In genomic region chr10:70145166-70145665, GRCh38 we compare ENCODE assay signal across 8 cellular contexts. TPM values are rescaled to one million over a fixed set of nuclear protein-coding genes. Genes with fewer than 3 reads are reported as not detected.
DNase-seq lines count a peak whose midpoint lies in the region; ATAC-seq, FAIRE-seq and TF ChIP-seq lines count a peak whose summit lies in the region.

No MANE protein-coding gene starts in this region.

- intact Hi-C loops in HepG2 (cut with micrococcal nuclease; ENCODE audit: unreplicated experiment): loop anchor here (1.0 kb wide), 1 partner anchor 29 kb away; no protein-coding TSS in a partner anchor

- H3K27ac ChIP-seq in HepG2 (ENCODE audit: extremely low read length, insufficient read depth, low read length) (peak overlapping the region; percentile 81), tibial nerve (peak overlapping the region; percentile 70 to 97 (median 90))

- DNase-seq in activated CD8-positive, alpha-beta memory T cell treated with anti-CD3 and anti-CD28 coated beads, Interleukin-2, amount 10 ng/mL, durations not matched to agents 7 days and 5 days: peak; percentile 53
- DNase-seq in activated CD8-positive, alpha-beta memory T cell treated with anti-CD3 and anti-CD28 coated beads, Interleukin-2, amount 50 U/mL, for 48 hours: no peak
- DNase-seq in adipocyte (ENCODE audit: low read depth): peak; percentile 22
- DNase-seq in HepG2 (ENCODE audit: low spot score): no peak
- DNase-seq in tibial nerve (ENCODE audit: low spot score in 2 of 2): no peak
- no peak for DNase-seq in RPMI8226
- DNase-seq in HEK293T (ENCODE audit: extremely low spot score): no peak

- H3K4me3 ChIP-seq in adipocyte (ENCODE audit: low read length): peak overlapping the region; percentile 84
- peak overlapping the region; percentile 66 to 92 (median 77) for H3K4me3 ChIP-seq in HepG2 (replicated peaks in 1 of 3; ENCODE audit: insufficient read depth in 1 of 3, low read depth in 2 of 3, low read length in 3 of 3)
- H3K4me3 ChIP-seq in tibial nerve: peak overlapping the region; percentile 54 to 95 (median 89)

- H3K79me2 ChIP-seq in HepG2 (ENCODE audit: insufficient read depth, low read length): peaks cover 10% of the 10 kb centered on the region

- CTCF ChIA-PET in activated CD8-positive, alpha-beta memory T cell treated with anti-CD3 and anti-CD28 coated beads, Interleukin-2, amount 10 ng/mL, durations not matched to agents 7 days and 5 days (lab: Charles Lee): interaction anchor here (0.7 to 4.7 kb wide), 25 partner anchors 8 to 236 kb away, joined by 3 to 69 read pairs (median 7); partner anchors contain the start of gene SAR1A
- CTCF ChIA-PET in HepG2 (lab: Yijun Ruan, JAX; ENCODE audit: low intra/inter-chr PET ratio, low total read pairs) (interaction anchor here (1.9 kb wide), 1 partner anchor 30 kb away, joined by 18 read pairs; no protein-coding TSS in a partner anchor), HEK293T (lab: Yijun Ruan, JAX) (interaction anchor here (0.9 to 2.2 kb wide), 5 partner anchors 9 to 64 kb away, joined by 4 to 24 read pairs (median 6); no protein-coding TSS in a partner anchor)

- no peak for TF ChIP-seq RAD21 in HepG2 (CRISPR knock-in tag; IDR thresholded peaks at IDR 0.05)

- no TSS peak for BruUV-seq in HepG2 (replicated peaks; lab: Mats Ljungman, UMichigan)

- no peak for ATAC-seq in activated CD8-positive, alpha-beta memory T cell treated with anti-CD3 and anti-CD28 coated beads, Interleukin-2, amount 10 ng/mL, durations not matched to agents 7 days and 5 days
- ATAC-seq in HG03139 (IDR thresholded peaks at IDR 0.05; ENCODE audit: unreplicated experiment): peak; percentile 4
- ATAC-seq in HepG2: peak; percentile 9

- H3K27me3 Mint-ChIP-seq in activated CD8-positive, alpha-beta memory T cell treated with anti-CD3 and anti-CD28 coated beads, Interleukin-2, amount 10 ng/mL, durations not matched to agents 7 days and 5 days: no peaks in the 10 kb centered on the region

- peak overlapping the region; percentile 87 for H3K4me3 Mint-ChIP-seq in activated CD8-positive, alpha-beta memory T cell treated with anti-CD3 and anti-CD28 coated beads, Interleukin-2, amount 10 ng/mL, durations not matched to agents 7 days and 5 days

- H4K20me1 ChIP-seq in HepG2 (ENCODE audit: insufficient read depth, low read length): no peaks in the 10 kb centered on the region

- peaks cover 32% of the 10 kb centered on the region for H3K4me1 Mint-ChIP-seq in activated CD8-positive, alpha-beta memory T cell treated with anti-CD3 and anti-CD28 coated beads, Interleukin-2, amount 10 ng/mL, durations not matched to agents 7 days and 5 days

- in situ Hi-C loops in HepG2 (cut with HindIII; ENCODE audit: extremely low pct_ligation_motif_present, low pct_unique_long_range_greater_than_20kb): no loop called here

- no peak for TF ChIP-seq POLR2A in HepG2 (IDR thresholded peaks at IDR 0.05; ENCODE audit: insufficient read depth in 1 of 2, low read depth in 2 of 2, low read length in 2 of 2)
- TF ChIP-seq POLR2A in tibial nerve (IDR thresholded peaks at IDR 0.05): no peak

- WGBS in HepG2 (ENCODE audit: low lambda C conversion rate): 100% methylated on average over 1 of the region's 28 CpGs
- WGBS in tibial nerve, 2 donors: 12 to 16% methylated on average over 19 to 21 of the region's 28 CpGs

- TF ChIP-seq CTCF in HepG2 (CRISPR knock-in tag; IDR thresholded peaks at IDR 0.05) (no peak), tibial nerve (IDR thresholded peaks at IDR 0.05) (no peak)

- TF ChIP-seq EP300 in HepG2 (IDR thresholded peaks at IDR 0.05; ENCODE audit: low read depth in 2 of 2, low read length in 2 of 2): no peak
- no peak for TF ChIP-seq EP300 in HepG2 (CRISPR knock-in tag; IDR thresholded peaks at IDR 0.05; ENCODE audit: borderline replicate concordance)
- TF ChIP-seq EP300 in tibial nerve (IDR thresholded peaks at IDR 0.05): no peak

- peak overlapping the region; percentile 81 for H3K4me2 ChIP-seq in HepG2 (ENCODE audit: low read depth, low read length)

- peaks cover 11% of the 10 kb centered on the region for H3K36me3 Mint-ChIP-seq in activated CD8-positive, alpha-beta memory T cell treated with anti-CD3 and anti-CD28 coated beads, Interleukin-2, amount 10 ng/mL, durations not matched to agents 7 days and 5 days

- POLR2A ChIA-PET in HepG2 (lab: Yijun Ruan, JAX) (interaction anchor here (1.7 to 4.3 kb wide), 8 partner anchors 13 to 260 kb away, joined by 9 to 109 read pairs (median 26); partner anchors contain the start of genes AIFM2 and SAR1A), HEK293T (lab: Yijun Ruan, JAX) (interaction anchor here (0.9 to 2.7 kb wide), 9 partner anchors 9 to 219 kb away, joined by 4 to 41 read pairs (median 12); partner anchors contain the start of genes MACROH2A2, PPA1 and SAR1A)

- H3K4me1 ChIP-seq in adipocyte (ENCODE audit: control insufficient read depth, insufficient read depth, low read length): peaks cover 31% of the 10 kb centered on the region
- H3K4me1 ChIP-seq in HepG2 (ENCODE audit: insufficient read depth, low read length): peaks cover 24% of the 10 kb centered on the region
- peaks cover 0 to 38% (median 11%) of the 10 kb centered on the region in 4 donors for H3K4me1 ChIP-seq in tibial nerve

- no peaks in the 10 kb centered on the region for H3K27me3 ChIP-seq in adipocyte (replicated peaks; ENCODE audit: control insufficient read depth, insufficient read depth, low read length)
- H3K27me3 ChIP-seq in HepG2 (ENCODE audit: control insufficient read depth in 1 of 2, insufficient read depth in 2 of 2, low read length in 2 of 2): no peaks in the 10 kb centered on the region
- no peaks in the 10 kb centered on the region for H3K27me3 ChIP-seq in tibial nerve

- peak overlapping the region; percentile 79 for H3K27ac Mint-ChIP-seq in activated CD8-positive, alpha-beta memory T cell treated with anti-CD3 and anti-CD28 coated beads, Interleukin-2, amount 10 ng/mL, durations not matched to agents 7 days and 5 days

- H3K9me3 Mint-ChIP-seq in activated CD8-positive, alpha-beta memory T cell treated with anti-CD3 and anti-CD28 coated beads, Interleukin-2, amount 10 ng/mL, durations not matched to agents 7 days and 5 days (ENCODE audit: low read depth): no peaks in the 10 kb centered on the region

- FAIRE-seq in HepG2 (lab: Jason Lieb, UNC): no peak

- H3K36me3 ChIP-seq in adipocyte (ENCODE audit: control insufficient read depth, insufficient read depth, low read length, severe bottlenecking) (peaks cover 26% of the 10 kb centered on the region), HepG2 (replicated peaks in 1 of 2; ENCODE audit: control insufficient read depth in 1 of 2, insufficient read depth in 2 of 2, low read length in 2 of 2) (peaks cover 0 to 15% of the 10 kb centered on the region in 2 experiments; a peak in 2 of 5 replicates), tibial nerve (peaks cover 0 to 28% (median 2%) of the 10 kb centered on the region in 3 donors)

- H3K9ac ChIP-seq in adipocyte (ENCODE audit: low read length) (peak overlapping the region; percentile 93), HepG2 (ENCODE audit: insufficient read depth, low read depth, low read length) (peak overlapping the region; percentile 82)

- H2AFZ ChIP-seq in HepG2 (ENCODE audit: low read length): no peak overlapping the region

- H3K9me3 ChIP-seq in adipocyte (ENCODE audit: control insufficient read depth, low read length) (no peaks in the 10 kb centered on the region), HepG2 (ENCODE audit: low read length) (no peaks in the 10 kb centered on the region), tibial nerve (no peaks in the 10 kb centered on the region)

RNA-seq across cellular contexts. Expression of gene TYSND1, which starts 1.3 kb away (rescaled TPM):
- total RNA-seq in activated CD8-positive, alpha-beta memory T cell treated with anti-CD3 and anti-CD28 coated beads, Interleukin-2, amount 10 ng/mL, durations not matched to agents 7 days and 5 days: 10 to 100 TPM; 12.4 to 13.8 TPM
- total RNA-seq in HepG2 (2016; rRNA removed; fragmentation: Illumina TruSeq; extraction: Trizol) (6.8 and 8.9 TPM in 2 replicates), tibial nerve (10 to 100 TPM; 15.3 to 26.1 (median 19.1) TPM)
- total RNA-seq in HepG2 (2016; cell fraction: cytosol; rRNA removed; fragmentation: Illumina TruSeq; extraction: Trizol; ENCODE audit: low read depth): 2.8 and 2.9 TPM in 2 replicates
- 6.9 and 8.5 TPM in 2 replicates for total RNA-seq in HepG2 (2016; cell fraction: insoluble cytoplasmic fraction; rRNA removed; fragmentation: Illumina TruSeq; extraction: Trizol)
- total RNA-seq in HepG2 (2016; cell fraction: membrane; rRNA removed; fragmentation: Illumina TruSeq; extraction: Trizol): 4.6 and 5.0 TPM in 2 replicates
- 8.5 and 8.7 TPM in 2 replicates for total RNA-seq in HepG2 (2016; cell fraction: nucleus; rRNA removed; fragmentation: Illumina TruSeq; extraction: Trizol)
- 3.3 and 4.6 TPM in 2 replicates for polyA plus RNA-seq in HepG2 (2011; rRNA removed)
- 2.7 and 3.0 TPM in 2 replicates for polyA plus RNA-seq in HepG2 (2011; cell fraction: cytosol; rRNA removed)
- polyA plus RNA-seq in HepG2 (2011; cell fraction: nucleus; rRNA removed): 9.5 and 11.8 TPM in 2 replicates
- polyA plus RNA-seq in HepG2 (2012): 3.2 and 4.1 TPM in 2 replicates
- 1.8 and 2.0 TPM in 2 replicates for polyA plus RNA-seq in HepG2 (2016; cell fraction: cytosol; fragmentation: Illumina TruSeq; extraction: Trizol; ENCODE audit: low read depth)
- 5.6 and 5.9 TPM in 2 replicates for polyA plus RNA-seq in HepG2 (2016; cell fraction: insoluble cytoplasmic fraction; fragmentation: Illumina TruSeq; extraction: Trizol; ENCODE audit: low read depth)
- 2.8 and 3.0 TPM in 2 replicates for polyA plus RNA-seq in HepG2 (2016; cell fraction: membrane; fragmentation: Illumina TruSeq; extraction: Trizol; ENCODE audit: low read depth)
- 13.4 and 14.6 TPM in 2 replicates for polyA plus RNA-seq in HepG2 (2016; cell fraction: nucleus; fragmentation: Illumina TruSeq; extraction: Trizol; ENCODE audit: insufficient read depth, low read depth)
- polyA minus RNA-seq in HepG2 (2011; rRNA and poly(A)+ RNA removed; ENCODE audit: low replicate concordance): 6.5 and 19.5 TPM in 2 replicates
- 2.1 and 3.2 TPM in 2 replicates for polyA minus RNA-seq in HepG2 (2011; cell fraction: cytosol; rRNA and poly(A)+ RNA removed)
- 4.1 and 4.4 TPM in 2 replicates for polyA minus RNA-seq in HepG2 (2011; cell fraction: nucleus; rRNA and poly(A)+ RNA removed)

RNA-seq across cellular contexts. Expression of gene AIFM2, which starts 12.6 kb away (rescaled TPM):
- 10 to 100 TPM; 12.6 to 13.8 TPM for total RNA-seq in activated CD8-positive, alpha-beta memory T cell treated with anti-CD3 and anti-CD28 coated beads, Interleukin-2, amount 10 ng/mL, durations not matched to agents 7 days and 5 days
- total RNA-seq in HepG2 (2016; rRNA removed; fragmentation: Illumina TruSeq; extraction: Trizol): 20.3 and 29.6 TPM in 2 replicates
- 5.3 and 5.8 TPM in 2 replicates for total RNA-seq in HepG2 (2016; cell fraction: cytosol; rRNA removed; fragmentation: Illumina TruSeq; extraction: Trizol; ENCODE audit: low read depth)
- 20.5 and 28.1 TPM in 2 replicates for total RNA-seq in HepG2 (2016; cell fraction: insoluble cytoplasmic fraction; rRNA removed; fragmentation: Illumina TruSeq; extraction: Trizol)
- 15.5 and 15.7 TPM in 2 replicates for total RNA-seq in HepG2 (2016; cell fraction: membrane; rRNA removed; fragmentation: Illumina TruSeq; extraction: Trizol)
- 19.1 and 21.7 TPM in 2 replicates for total RNA-seq in HepG2 (2016; cell fraction: nucleus; rRNA removed; fragmentation: Illumina TruSeq; extraction: Trizol)
- polyA plus RNA-seq in HepG2 (2011; rRNA removed): 29.5 and 36.9 TPM in 2 replicates
- 33.7 and 37.4 TPM in 2 replicates for polyA plus RNA-seq in HepG2 (2011; cell fraction: cytosol; rRNA removed)
- polyA plus RNA-seq in HepG2 (2011; cell fraction: nucleus; rRNA removed): 23.7 and 28.1 TPM in 2 replicates
- 17.3 and 23.0 TPM in 2 replicates for polyA plus RNA-seq in HepG2 (2012)
- polyA plus RNA-seq in HepG2 (2016; cell fraction: cytosol; fragmentation: Illumina TruSeq; extraction: Trizol; ENCODE audit: low read depth): 14.4 and 15.8 TPM in 2 replicates
- polyA plus RNA-seq in HepG2 (2016; cell fraction: insoluble cytoplasmic fraction; fragmentation: Illumina TruSeq; extraction: Trizol; ENCODE audit: low read depth): 62.5 and 67.2 TPM in 2 replicates
- polyA plus RNA-seq in HepG2 (2016; cell fraction: membrane; fragmentation: Illumina TruSeq; extraction: Trizol; ENCODE audit: low read depth): 20.3 and 20.6 TPM in 2 replicates
- 51.6 and 53.4 TPM in 2 replicates for polyA plus RNA-seq in HepG2 (2016; cell fraction: nucleus; fragmentation: Illumina TruSeq; extraction: Trizol; ENCODE audit: insufficient read depth, low read depth)
- polyA minus RNA-seq in HepG2 (2011; rRNA and poly(A)+ RNA removed; ENCODE audit: low replicate concordance): 21.2 and 33.7 TPM in 2 replicates
- polyA minus RNA-seq in HepG2 (2011; cell fraction: cytosol; rRNA and poly(A)+ RNA removed): 10.0 and 12.4 TPM in 2 replicates
- 15.5 and 16.9 TPM in 2 replicates for polyA minus RNA-seq in HepG2 (2011; cell fraction: nucleus; rRNA and poly(A)+ RNA removed)
- total RNA-seq in tibial nerve: 10 to 100 TPM; 13.3 to 34.2 (median 19.4) TPM

RNA-seq across cellular contexts. Expression of gene SAR1A, which starts 25.1 kb away (rescaled TPM):
- total RNA-seq in activated CD8-positive, alpha-beta memory T cell treated with anti-CD3 and anti-CD28 coated beads, Interleukin-2, amount 10 ng/mL, durations not matched to agents 7 days and 5 days: 100 to 1,000 TPM in 1 of 2 experiments, 10 to 100 TPM in 1; 89.5 to 111 TPM
- 104 and 117 TPM in 2 replicates for total RNA-seq in HepG2 (2016; rRNA removed; fragmentation: Illumina TruSeq; extraction: Trizol)
- total RNA-seq in HepG2 (2016; cell fraction: cytosol; rRNA removed; fragmentation: Illumina TruSeq; extraction: Trizol; ENCODE audit: low read depth): 53.7 and 67.8 TPM in 2 replicates
- total RNA-seq in HepG2 (2016; cell fraction: insoluble cytoplasmic fraction; rRNA removed; fragmentation: Illumina TruSeq; extraction: Trizol): 98.6 and 118 TPM in 2 replicates
- 40.3 and 46.7 TPM in 2 replicates for total RNA-seq in HepG2 (2016; cell fraction: membrane; rRNA removed; fragmentation: Illumina TruSeq; extraction: Trizol)
- total RNA-seq in HepG2 (2016; cell fraction: nucleus; rRNA removed; fragmentation: Illumina TruSeq; extraction: Trizol): 88.9 and 106 TPM in 2 replicates
- polyA plus RNA-seq in HepG2 (2011; rRNA removed): 42.7 and 51.4 TPM in 2 replicates
- 18.7 and 26.3 TPM in 2 replicates for polyA plus RNA-seq in HepG2 (2011; cell fraction: cytosol; rRNA removed)
- polyA plus RNA-seq in HepG2 (2011; cell fraction: nucleus; rRNA removed): 20.6 and 21.6 TPM in 2 replicates
- 43.4 and 54.2 TPM in 2 replicates for polyA plus RNA-seq in HepG2 (2012)
- 17.3 and 19.4 TPM in 2 replicates for polyA plus RNA-seq in HepG2 (2016; cell fraction: cytosol; fragmentation: Illumina TruSeq; extraction: Trizol; ENCODE audit: low read depth)
- polyA plus RNA-seq in HepG2 (2016; cell fraction: insoluble cytoplasmic fraction; fragmentation: Illumina TruSeq; extraction: Trizol; ENCODE audit: low read depth): 65.1 and 69.7 TPM in 2 replicates
- 14.1 and 16.4 TPM in 2 replicates for polyA plus RNA-seq in HepG2 (2016; cell fraction: membrane; fragmentation: Illumina TruSeq; extraction: Trizol; ENCODE audit: low read depth)
- 125 and 135 TPM in 2 replicates for polyA plus RNA-seq in HepG2 (2016; cell fraction: nucleus; fragmentation: Illumina TruSeq; extraction: Trizol; ENCODE audit: insufficient read depth, low read depth)
- polyA minus RNA-seq in HepG2 (2011; rRNA and poly(A)+ RNA removed; ENCODE audit: low replicate concordance): 86.9 and 186 TPM in 2 replicates
- polyA minus RNA-seq in HepG2 (2011; cell fraction: cytosol; rRNA and poly(A)+ RNA removed): 41.2 and 47.2 TPM in 2 replicates
- 43.6 and 52.5 TPM in 2 replicates for polyA minus RNA-seq in HepG2 (2011; cell fraction: nucleus; rRNA and poly(A)+ RNA removed)
- 10 to 100 TPM; 68.8 to 83.3 (median 79.7) TPM for total RNA-seq in tibial nerve

Comparison
In these comparisons a context has a peak if more than half of its experiments do, and no peak if none do; other contexts are left out.
1. DNase-seq: peak in activated CD8-positive, alpha-beta memory T cell treated with anti-CD3 and anti-CD28 coated beads, Interleukin-2, amount 10 ng/mL, durations not matched to agents 7 days and 5 days (single experiment) and adipocyte (single experiment); none in activated CD8-positive, alpha-beta memory T cell treated with anti-CD3 and anti-CD28 coated beads, Interleukin-2, amount 50 U/mL, for 48 hours (single experiment), HepG2 (single experiment), tibial nerve (0 of 2), RPMI8226 (single experiment) and HEK293T (single experiment).
2. Peak in every context shown above with its lines, with median percentiles within 50 percentile points of each other: H3K4me3 ChIP-seq.